Comparison of ENCODE assay signal across 8 cellular contexts in the genomic region with DNA sequence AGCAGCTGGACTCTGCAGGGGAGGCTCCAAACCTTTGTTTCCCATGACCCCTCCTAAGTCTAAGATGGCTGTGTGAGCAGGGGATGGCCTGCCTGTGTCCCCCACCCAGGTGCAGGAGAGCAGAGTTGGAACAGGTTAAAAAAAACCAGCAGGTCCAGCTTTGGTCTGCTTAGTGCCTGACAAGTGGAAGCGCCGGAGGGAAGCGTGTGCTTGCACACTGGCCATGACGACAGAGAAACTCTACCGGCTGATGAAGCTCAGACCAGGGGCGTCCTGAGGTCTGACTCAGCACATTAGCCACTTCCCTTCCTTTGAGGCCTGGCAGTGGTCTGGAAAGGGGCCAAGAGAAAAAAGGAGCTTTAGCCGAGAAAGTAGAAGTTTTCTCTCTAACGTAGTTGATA.
DNase-seq lines count a peak whose midpoint lies in the region; ATAC-seq and TF ChIP-seq lines count a peak whose summit lies in the region.

No MANE protein-coding gene starts in this region.

- H3K4me2 ChIP-seq in OCI-LY7 (ENCODE audit: low read length), result no peak overlapping the region

- no peak overlapping the region for H3K4me3 Mint-ChIP-seq in activated CD4-positive, alpha-beta memory T cell treated with anti-CD3 and anti-CD28 coated beads, Interleukin-2, amount 10 ng/mL, durations not matched to agents 7 days and 5 days

- H3K9me3 ChIP-seq in OCI-LY7 (ENCODE audit: low read length), result no peaks in the 10 kb centered on the region

- H3K4me1 Mint-ChIP-seq in activated CD4-positive, alpha-beta memory T cell treated with anti-CD3 and anti-CD28 coated beads, Interleukin-2, amount 10 ng/mL, durations not matched to agents 7 days and 5 days, result peaks cover 21% of the 10 kb centered on the region

- H3K9me2 ChIP-seq in OCI-LY7 (ENCODE audit: insufficient read depth, low read length), result no peaks in the 10 kb centered on the region

- ATAC-seq in GM18907 (IDR thresholded peaks at IDR 0.05; ENCODE audit: unreplicated experiment) (peak; percentile 92), HG03520 (IDR thresholded peaks at IDR 0.05; ENCODE audit: unreplicated experiment) (peak; percentile 73)

- no peaks in the 10 kb centered on the region for H3K79me2 ChIP-seq in OCI-LY7 (ENCODE audit: insufficient read depth, low read depth, low read length)

- intact Hi-C loops in OCI-LY7 (cut with micrococcal nuclease; ENCODE audit: unreplicated experiment), result no loop called here

- CTCF ChIA-PET in activated CD4-positive, alpha-beta memory T cell treated with anti-CD3 and anti-CD28 coated beads, Interleukin-2, amount 10 ng/mL, durations not matched to agents 7 days and 5 days (lab: Charles Lee), result interaction anchor here (1.1 kb wide), 1 partner anchor 43 kb away, joined by 3 read pairs; no protein-coding TSS in a partner anchor
- CTCF ChIA-PET in OCI-LY7 (lab: Charles Lee; ENCODE audit: unreplicated experiment), result no interaction called here

- H3K9me3 Mint-ChIP-seq in activated CD4-positive, alpha-beta memory T cell treated with anti-CD3 and anti-CD28 coated beads, Interleukin-2, amount 10 ng/mL, durations not matched to agents 7 days and 5 days, result no peaks in the 10 kb centered on the region

- TF ChIP-seq CTCF in AG09309 (IDR thresholded peaks at IDR 0.05; ENCODE audit: control insufficient read depth, insufficient read depth, low read depth, low read length, missing control alignments) (no peak), OCI-LY7 (conservative IDR thresholded peaks at IDR 0.05; ENCODE audit: low read length) (no peak)

- no peaks in the 10 kb centered on the region for H3K36me3 ChIP-seq in OCI-LY7 (ENCODE audit: insufficient read depth, low read length)

- POLR2A ChIA-PET in activated CD4-positive, alpha-beta memory T cell treated with anti-CD3 and anti-CD28 coated beads, Interleukin-2, amount 10 ng/mL, durations not matched to agents 7 days and 5 days (lab: Charles Lee), result no interaction called here
- POLR2A ChIA-PET in OCI-LY7 (lab: Charles Lee), result no interaction called here

- peak; percentile 55 for DNase-seq in AG09309 (ENCODE audit: low read depth)
- DNase-seq in activated CD4-positive, alpha-beta memory T cell treated with anti-CD3 and anti-CD28 coated beads, Interleukin-2, amount 10 ng/mL, durations not matched to agents 7 days and 5 days, result peak; percentile 23
- peak; percentile 82 for DNase-seq in kidney tubule cell (ENCODE audit: low spot score)
- DNase-seq in OCI-LY7 (ENCODE audit: low spot score), result no peak
- DNase-seq in GM19240 (ENCODE audit: insufficient read length, low spot score), result no peak
- no peak for DNase-seq in NCI-H345 treated with DMSO at 0.1 percent for 48 hours (lab: John Stamatoyannopoulos, UW; ENCODE audit: unreplicated experiment)

- no peak overlapping the region for H3K27ac Mint-ChIP-seq in activated CD4-positive, alpha-beta memory T cell treated with anti-CD3 and anti-CD28 coated beads, Interleukin-2, amount 10 ng/mL, durations not matched to agents 7 days and 5 days

- H4K20me1 ChIP-seq in OCI-LY7 (ENCODE audit: insufficient read depth, low read length), result no peaks in the 10 kb centered on the region

- H3K4me1 ChIP-seq in OCI-LY7 (ENCODE audit: insufficient read depth, low read length, poor library complexity, severe bottlenecking), result no peaks in the 10 kb centered on the region

- H3K27ac ChIP-seq in OCI-LY7 (ENCODE audit: low read depth, low read length, poor library complexity, severe bottlenecking), result no peak overlapping the region

- no peaks in the 10 kb centered on the region for H3K27me3 Mint-ChIP-seq in activated CD4-positive, alpha-beta memory T cell treated with anti-CD3 and anti-CD28 coated beads, Interleukin-2, amount 10 ng/mL, durations not matched to agents 7 days and 5 days

- no peaks in the 10 kb centered on the region for H3K36me3 Mint-ChIP-seq in activated CD4-positive, alpha-beta memory T cell treated with anti-CD3 and anti-CD28 coated beads, Interleukin-2, amount 10 ng/mL, durations not matched to agents 7 days and 5 days (ENCODE audit: low read depth)

- BruUV-seq in OCI-LY7 (replicated peaks; lab: Mats Ljungman, UMichigan), result no TSS peak

- no peak overlapping the region for H2AFZ ChIP-seq in OCI-LY7 (ENCODE audit: low read length)

- H3K4me3 ChIP-seq in AG09309 (ENCODE audit: control insufficient read depth, low read depth, low read length) (no peak overlapping the region), OCI-LY7 (ENCODE audit: low read depth, low read length, poor library complexity, severe bottlenecking) (no peak overlapping the region)

Comparison
In these comparisons a context has a peak if more than half of its experiments do, and no peak if none do; other contexts are left out.
1. DNase-seq: peak in AG09309 (single experiment), activated CD4-positive, alpha-beta memory T cell treated with anti-CD3 and anti-CD28 coated beads, Interleukin-2, amount 10 ng/mL, durations not matched to agents 7 days and 5 days (single experiment) and kidney tubule cell (single experiment); none in OCI-LY7 (single experiment), GM19240 (single experiment) and NCI-H345 treated with DMSO at 0.1 percent for 48 hours (single experiment).